In genomic region chr5:150616024-150616470, GRCh38 we compare ENCODE assay signal across 1 cellular context.
TF ChIP-seq lines count a peak whose summit lies in the region.

No MANE protein-coding gene starts in this region.

TF ChIP-seq in HEK293, 187 proteins besides CTCF, POLR2A, EP300 and RAD21 (continued from another document):
- TF ChIP-seq, protein P1, sequence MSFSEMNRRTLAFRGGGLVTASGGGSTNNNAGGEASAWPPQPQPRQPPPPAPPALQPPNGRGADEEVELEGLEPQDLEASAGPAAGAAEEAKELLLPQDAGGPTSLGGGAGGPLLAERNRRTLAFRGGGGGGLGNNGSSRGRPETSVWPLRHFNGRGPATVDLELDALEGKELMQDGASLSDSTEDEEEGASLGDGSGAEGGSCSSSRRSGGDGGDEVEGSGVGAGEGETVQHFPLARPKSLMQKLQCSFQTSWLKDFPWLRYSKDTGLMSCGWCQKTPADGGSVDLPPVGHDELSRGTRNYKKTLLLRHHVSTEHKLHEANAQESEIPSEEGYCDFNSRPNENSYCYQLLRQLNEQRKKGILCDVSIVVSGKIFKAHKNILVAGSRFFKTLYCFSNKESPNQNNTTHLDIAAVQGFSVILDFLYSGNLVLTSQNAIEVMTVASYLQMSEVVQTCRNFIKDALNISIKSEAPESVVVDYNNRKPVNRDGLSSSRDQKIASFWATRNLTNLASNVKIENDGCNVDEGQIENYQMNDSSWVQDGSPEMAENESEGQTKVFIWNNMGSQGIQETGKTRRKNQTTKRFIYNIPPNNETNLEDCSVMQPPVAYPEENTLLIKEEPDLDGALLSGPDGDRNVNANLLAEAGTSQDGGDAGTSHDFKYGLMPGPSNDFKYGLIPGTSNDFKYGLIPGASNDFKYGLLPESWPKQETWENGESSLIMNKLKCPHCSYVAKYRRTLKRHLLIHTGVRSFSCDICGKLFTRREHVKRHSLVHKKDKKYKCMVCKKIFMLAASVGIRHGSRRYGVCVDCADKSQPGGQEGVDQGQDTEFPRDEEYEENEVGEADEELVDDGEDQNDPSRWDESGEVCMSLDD (tag by site-specific recombination; IDR thresholded peaks at IDR 0.05) = no peak
- TF ChIP-seq TCF7L2 (IDR thresholded peaks at IDR 0.05; ENCODE audit: borderline replicate concordance, low read depth, low read length) (no peak), ZNF610 (tag by site-specific recombination; IDR thresholded peaks at IDR 0.05; ENCODE audit: borderline replicate concordance) (no peak), OSR2 (tag by site-specific recombination; IDR thresholded peaks at IDR 0.05) (peak; percentile 37; the same call in 1 of the 2 replicates), EGR2 (tag by site-specific recombination; IDR thresholded peaks at IDR 0.05; ENCODE audit: low read depth) (peak; percentile 41; the same call in 1 of the 2 replicates), ZNF18 (tag by site-specific recombination; IDR thresholded peaks at IDR 0.05) (peak; percentile 99), ZFP69B (tag by site-specific recombination; IDR thresholded peaks at IDR 0.05) (no peak), ZXDB (tag by site-specific recombination; IDR thresholded peaks at IDR 0.05) (peak; percentile 39; the same call in 1 of the 2 replicates), ZNF521 (tag by site-specific recombination; IDR thresholded peaks at IDR 0.05) (no peak), ZNF10 (tag by site-specific recombination; IDR thresholded peaks at IDR 0.05) (no peak), ZBTB17 (tag by site-specific recombination; IDR thresholded peaks at IDR 0.05) (peak; percentile 49), PRDM1 (tag by site-specific recombination; IDR thresholded peaks at IDR 0.05) (peak; percentile 70), ZEB2 (tag by site-specific recombination; IDR thresholded peaks at IDR 0.05) (no peak), ZNF133 (tag by site-specific recombination; IDR thresholded peaks at IDR 0.05) (no peak), MYNN (tag by site-specific recombination; IDR thresholded peaks at IDR 0.05; ENCODE audit: borderline replicate concordance) (no peak), SP3 (tag by site-specific recombination; IDR thresholded peaks at IDR 0.05) (0 out of 2 replicates have a peak, but pooled peaks have one; percentile 21)
- TF ChIP-seq, protein P2, sequence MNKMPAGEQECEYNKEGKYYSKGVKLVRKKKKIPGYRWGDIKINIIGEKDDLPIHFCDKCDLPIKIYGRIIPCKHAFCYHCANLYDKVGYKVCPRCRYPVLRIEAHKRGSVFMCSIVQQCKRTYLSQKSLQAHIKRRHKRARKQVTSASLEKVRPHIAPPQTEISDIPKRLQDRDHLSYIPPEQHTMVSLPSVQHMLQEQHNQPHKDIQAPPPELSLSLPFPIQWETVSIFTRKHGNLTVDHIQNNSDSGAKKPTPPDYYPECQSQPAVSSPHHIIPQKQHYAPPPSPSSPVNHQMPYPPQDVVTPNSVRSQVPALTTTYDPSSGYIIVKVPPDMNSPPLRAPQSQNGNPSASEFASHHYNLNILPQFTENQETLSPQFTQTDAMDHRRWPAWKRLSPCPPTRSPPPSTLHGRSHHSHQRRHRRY (tag by site-specific recombination; IDR thresholded peaks at IDR 0.05) = no peak
- TF ChIP-seq, protein P3, sequence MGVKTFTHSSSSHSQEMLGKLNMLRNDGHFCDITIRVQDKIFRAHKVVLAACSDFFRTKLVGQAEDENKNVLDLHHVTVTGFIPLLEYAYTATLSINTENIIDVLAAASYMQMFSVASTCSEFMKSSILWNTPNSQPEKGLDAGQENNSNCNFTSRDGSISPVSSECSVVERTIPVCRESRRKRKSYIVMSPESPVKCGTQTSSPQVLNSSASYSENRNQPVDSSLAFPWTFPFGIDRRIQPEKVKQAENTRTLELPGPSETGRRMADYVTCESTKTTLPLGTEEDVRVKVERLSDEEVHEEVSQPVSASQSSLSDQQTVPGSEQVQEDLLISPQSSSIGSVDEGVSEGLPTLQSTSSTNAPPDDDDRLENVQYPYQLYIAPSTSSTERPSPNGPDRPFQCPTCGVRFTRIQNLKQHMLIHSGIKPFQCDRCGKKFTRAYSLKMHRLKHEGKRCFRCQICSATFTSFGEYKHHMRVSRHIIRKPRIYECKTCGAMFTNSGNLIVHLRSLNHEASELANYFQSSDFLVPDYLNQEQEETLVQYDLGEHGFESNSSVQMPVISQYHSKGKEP (tag by site-specific recombination; IDR thresholded peaks at IDR 0.05) = 0 out of 2 replicates have a peak, but pooled peaks have one; percentile 18
- TF ChIP-seq, protein P4, sequence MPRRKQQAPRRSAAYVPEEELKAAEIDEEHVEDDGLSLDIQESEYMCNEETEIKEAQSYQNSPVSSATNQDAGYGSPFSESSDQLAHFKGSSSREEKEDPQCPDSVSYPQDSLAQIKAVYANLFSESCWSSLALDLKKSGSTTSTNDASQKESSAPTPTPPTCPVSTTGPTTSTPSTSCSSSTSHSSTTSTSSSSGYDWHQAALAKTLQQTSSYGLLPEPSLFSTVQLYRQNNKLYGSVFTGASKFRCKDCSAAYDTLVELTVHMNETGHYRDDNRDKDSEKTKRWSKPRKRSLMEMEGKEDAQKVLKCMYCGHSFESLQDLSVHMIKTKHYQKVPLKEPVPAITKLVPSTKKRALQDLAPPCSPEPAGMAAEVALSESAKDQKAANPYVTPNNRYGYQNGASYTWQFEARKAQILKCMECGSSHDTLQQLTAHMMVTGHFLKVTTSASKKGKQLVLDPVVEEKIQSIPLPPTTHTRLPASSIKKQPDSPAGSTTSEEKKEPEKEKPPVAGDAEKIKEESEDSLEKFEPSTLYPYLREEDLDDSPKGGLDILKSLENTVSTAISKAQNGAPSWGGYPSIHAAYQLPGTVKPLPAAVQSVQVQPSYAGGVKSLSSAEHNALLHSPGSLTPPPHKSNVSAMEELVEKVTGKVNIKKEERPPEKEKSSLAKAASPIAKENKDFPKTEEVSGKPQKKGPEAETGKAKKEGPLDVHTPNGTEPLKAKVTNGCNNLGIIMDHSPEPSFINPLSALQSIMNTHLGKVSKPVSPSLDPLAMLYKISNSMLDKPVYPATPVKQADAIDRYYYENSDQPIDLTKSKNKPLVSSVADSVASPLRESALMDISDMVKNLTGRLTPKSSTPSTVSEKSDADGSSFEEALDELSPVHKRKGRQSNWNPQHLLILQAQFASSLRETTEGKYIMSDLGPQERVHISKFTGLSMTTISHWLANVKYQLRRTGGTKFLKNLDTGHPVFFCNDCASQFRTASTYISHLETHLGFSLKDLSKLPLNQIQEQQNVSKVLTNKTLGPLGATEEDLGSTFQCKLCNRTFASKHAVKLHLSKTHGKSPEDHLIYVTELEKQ (tag by site-specific recombination; IDR thresholded peaks at IDR 0.05; ENCODE audit: borderline replicate concordance) = no peak
- TF ChIP-seq, protein P5, sequence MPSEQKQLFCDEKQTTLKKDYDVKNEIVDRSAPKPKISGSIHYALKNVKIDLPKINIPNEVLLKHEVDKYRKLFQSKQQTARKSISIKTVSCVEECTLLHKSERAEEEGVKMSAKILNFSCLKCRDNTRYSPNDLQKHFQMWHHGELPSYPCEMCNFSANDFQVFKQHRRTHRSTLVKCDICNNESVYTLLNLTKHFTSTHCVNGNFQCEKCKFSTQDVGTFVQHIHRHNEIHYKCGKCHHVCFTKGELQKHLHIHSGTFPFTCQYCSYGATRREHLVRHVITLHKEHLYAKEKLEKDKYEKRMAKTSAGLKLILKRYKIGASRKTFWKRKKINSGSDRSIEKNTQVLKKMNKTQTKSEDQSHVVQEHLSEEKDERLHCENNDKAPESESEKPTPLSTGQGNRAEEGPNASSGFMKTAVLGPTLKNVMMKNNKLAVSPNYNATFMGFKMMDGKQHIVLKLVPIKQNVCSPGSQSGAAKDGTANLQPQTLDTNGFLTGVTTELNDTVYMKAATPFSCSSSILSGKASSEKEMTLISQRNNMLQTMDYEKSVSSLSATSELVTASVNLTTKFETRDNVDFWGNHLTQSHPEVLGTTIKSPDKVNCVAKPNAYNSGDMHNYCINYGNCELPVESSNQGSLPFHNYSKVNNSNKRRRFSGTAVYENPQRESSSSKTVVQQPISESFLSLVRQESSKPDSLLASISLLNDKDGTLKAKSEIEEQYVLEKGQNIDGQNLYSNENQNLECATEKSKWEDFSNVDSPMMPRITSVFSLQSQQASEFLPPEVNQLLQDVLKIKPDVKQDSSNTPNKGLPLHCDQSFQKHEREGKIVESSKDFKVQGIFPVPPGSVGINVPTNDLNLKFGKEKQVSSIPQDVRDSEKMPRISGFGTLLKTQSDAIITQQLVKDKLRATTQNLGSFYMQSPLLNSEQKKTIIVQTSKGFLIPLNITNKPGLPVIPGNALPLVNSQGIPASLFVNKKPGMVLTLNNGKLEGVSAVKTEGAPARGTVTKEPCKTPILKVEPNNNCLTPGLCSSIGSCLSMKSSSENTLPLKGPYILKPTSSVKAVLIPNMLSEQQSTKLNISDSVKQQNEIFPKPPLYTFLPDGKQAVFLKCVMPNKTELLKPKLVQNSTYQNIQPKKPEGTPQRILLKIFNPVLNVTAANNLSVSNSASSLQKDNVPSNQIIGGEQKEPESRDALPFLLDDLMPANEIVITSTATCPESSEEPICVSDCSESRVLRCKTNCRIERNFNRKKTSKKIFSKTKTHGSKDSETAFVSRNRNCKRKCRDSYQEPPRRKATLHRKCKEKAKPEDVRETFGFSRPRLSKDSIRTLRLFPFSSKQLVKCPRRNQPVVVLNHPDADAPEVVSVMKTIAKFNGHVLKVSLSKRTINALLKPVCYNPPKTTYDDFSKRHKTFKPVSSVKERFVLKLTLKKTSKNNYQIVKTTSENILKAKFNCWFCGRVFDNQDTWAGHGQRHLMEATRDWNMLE (tag by site-specific recombination; conservative IDR thresholded peaks at IDR 0.05; ENCODE audit: low read depth) = no peak
- TF ChIP-seq, protein P6, sequence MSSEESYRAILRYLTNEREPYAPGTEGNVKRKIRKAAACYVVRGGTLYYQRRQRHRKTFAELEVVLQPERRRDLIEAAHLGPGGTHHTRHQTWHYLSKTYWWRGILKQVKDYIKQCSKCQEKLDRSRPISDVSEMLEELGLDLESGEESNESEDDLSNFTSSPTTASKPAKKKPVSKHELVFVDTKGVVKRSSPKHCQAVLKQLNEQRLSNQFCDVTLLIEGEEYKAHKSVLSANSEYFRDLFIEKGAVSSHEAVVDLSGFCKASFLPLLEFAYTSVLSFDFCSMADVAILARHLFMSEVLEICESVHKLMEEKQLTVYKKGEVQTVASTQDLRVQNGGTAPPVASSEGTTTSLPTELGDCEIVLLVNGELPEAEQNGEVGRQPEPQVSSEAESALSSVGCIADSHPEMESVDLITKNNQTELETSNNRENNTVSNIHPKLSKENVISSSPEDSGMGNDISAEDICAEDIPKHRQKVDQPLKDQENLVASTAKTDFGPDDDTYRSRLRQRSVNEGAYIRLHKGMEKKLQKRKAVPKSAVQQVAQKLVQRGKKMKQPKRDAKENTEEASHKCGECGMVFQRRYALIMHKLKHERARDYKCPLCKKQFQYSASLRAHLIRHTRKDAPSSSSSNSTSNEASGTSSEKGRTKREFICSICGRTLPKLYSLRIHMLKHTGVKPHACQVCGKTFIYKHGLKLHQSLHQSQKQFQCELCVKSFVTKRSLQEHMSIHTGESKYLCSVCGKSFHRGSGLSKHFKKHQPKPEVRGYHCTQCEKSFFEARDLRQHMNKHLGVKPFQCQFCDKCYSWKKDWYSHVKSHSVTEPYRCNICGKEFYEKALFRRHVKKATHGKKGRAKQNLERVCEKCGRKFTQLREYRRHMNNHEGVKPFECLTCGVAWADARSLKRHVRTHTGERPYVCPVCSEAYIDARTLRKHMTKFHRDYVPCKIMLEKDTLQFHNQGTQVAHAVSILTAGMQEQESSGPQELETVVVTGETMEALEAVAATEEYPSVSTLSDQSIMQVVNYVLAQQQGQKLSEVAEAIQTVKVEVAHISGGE (tag by site-specific recombination; conservative IDR thresholded peaks at IDR 0.05; ENCODE audit: low read depth) = no peak
